ENCODE assay signal across 11 cellular contexts in genomic region chr5:88691945-88692868, GRCh38.
DNase-seq lines count a peak whose midpoint lies in the region; ATAC-seq and TF ChIP-seq lines count a peak whose summit lies in the region.
"Had no signal": no experiment of that assay in that cellular context is flagged by ENCODE, and none has a peak within 500 bp of the region (broad histone marks: within the 10 kb centered on the region; RNA-seq: fewer than 3 reads in every experiment).

No MANE protein-coding gene starts in this region.

- H3K4me3 Mint-ChIP-seq in activated CD4-positive, alpha-beta T cell treated with anti-CD3 and anti-CD28 coated beads, Interleukin-2, amount 10 ng/mL, durations not matched to agents 7 days and 5 days, result no peak overlapping the region
- peak overlapping the region; percentile 67 for H3K4me3 Mint-ChIP-seq in WTC11
- H3K4me3 Mint-ChIP-seq in stimulated activated memory B cell treated with anti-CD40 and anti-IgM and Interleukin-4, amounts not matched to agents 10 μg/mL and 1 μg/mL and 100 μg/mL, for 72 hours, result peak overlapping the region; percentile 51

- no peaks in the 10 kb centered on the region for H3K9me3 Mint-ChIP-seq in activated CD4-positive, alpha-beta T cell treated with anti-CD3 and anti-CD28 coated beads, Interleukin-2, amount 10 ng/mL, durations not matched to agents 7 days and 5 days
- no peaks in the 10 kb centered on the region for H3K9me3 Mint-ChIP-seq in WTC11
- H3K9me3 Mint-ChIP-seq in stimulated activated memory B cell treated with anti-CD40 and anti-IgM and Interleukin-4, amounts not matched to agents 10 μg/mL and 1 μg/mL and 100 μg/mL, for 72 hours, result no peaks in the 10 kb centered on the region

- H3K36me3 ChIP-seq in iPS-18a (ENCODE audit: control insufficient read depth, low read depth, low read length) (no peaks in the 10 kb centered on the region), WERI-Rb-1 (no peaks in the 10 kb centered on the region)

- H3K4me3 ChIP-seq in iPS-18a (ENCODE audit: low read length) (peak overlapping the region; percentile 50), WERI-Rb-1 (ENCODE audit: low read depth, low read length) (no peak overlapping the region)

- no peak overlapping the region for H3K27ac ChIP-seq in iPS-18a (ENCODE audit: low read length)
- no peak overlapping the region for H3K27ac ChIP-seq in WERI-Rb-1

- no peak overlapping the region for H3K9ac ChIP-seq in iPS-18a (ENCODE audit: low read length)

- POLR2A ChIA-PET in activated CD4-positive, alpha-beta T cell treated with anti-CD3 and anti-CD28 coated beads, Interleukin-2, amount 10 ng/mL, durations not matched to agents 7 days and 5 days (lab: Charles Lee), result interaction anchor here (0.6 kb wide), 1 partner anchor 1133 kb away, joined by 4 read pairs; no protein-coding TSS in a partner anchor
- POLR2A ChIA-PET in WTC11 (lab: Charles Lee), result interaction anchor here (0.5 to 1.2 kb wide), 2 partner anchors 17 to 405 kb away, joined by 3 read pairs; no protein-coding TSS in a partner anchor

- DNase-seq in activated CD4-positive, alpha-beta T cell treated with anti-CD3 and anti-CD28 coated beads, Interleukin-2, amount 10 ng/mL, durations not matched to agents 7 days and 5 days, result no peak
- DNase-seq in activated CD4-positive, alpha-beta T cell treated with anti-CD3 and anti-CD28 coated beads for 4 hours, result no peak
- DNase-seq in WTC11 (ENCODE audit: low spot score) (peak; percentile 42), WERI-Rb-1 (no peak), NCI-H2196 treated with DMSO at 0.1 percent for 48 hours (lab: John Stamatoyannopoulos, UW; ENCODE audit: unreplicated experiment) (no peak), NCI-H1694 treated with DMSO at 0.1 percent for 48 hours (lab: John Stamatoyannopoulos, UW) (no peak)
- DNase-seq: activated CD4-positive, alpha-beta T cell treated with anti-CD3 and anti-CD28 coated beads, Interleukin-2, amount 50 U/mL, for 1 hour; cerebellar nuclear complex; NCI-H524 treated with DMSO at 0.1 percent for 48 hours had no signal

- TF ChIP-seq CTCF in WTC11 (IDR thresholded peaks at IDR 0.05) (no peak), WERI-Rb-1 (IDR thresholded peaks at IDR 0.05; ENCODE audit: low read depth, low read length) (no peak)

- peaks cover 9% of the 10 kb centered on the region for H3K4me1 Mint-ChIP-seq in activated CD4-positive, alpha-beta T cell treated with anti-CD3 and anti-CD28 coated beads, Interleukin-2, amount 10 ng/mL, durations not matched to agents 7 days and 5 days
- H3K4me1 Mint-ChIP-seq in WTC11, result peaks cover 82% of the 10 kb centered on the region
- H3K4me1 Mint-ChIP-seq in stimulated activated memory B cell treated with anti-CD40 and anti-IgM and Interleukin-4, amounts not matched to agents 10 μg/mL and 1 μg/mL and 100 μg/mL, for 72 hours, result peaks cover 22% of the 10 kb centered on the region

- H3K36me3 Mint-ChIP-seq in activated CD4-positive, alpha-beta T cell treated with anti-CD3 and anti-CD28 coated beads, Interleukin-2, amount 10 ng/mL, durations not matched to agents 7 days and 5 days (ENCODE audit: low read depth), result peaks cover 4% of the 10 kb centered on the region
- H3K36me3 Mint-ChIP-seq in WTC11, result no peaks in the 10 kb centered on the region
- H3K36me3 Mint-ChIP-seq in stimulated activated memory B cell treated with anti-CD40 and anti-IgM and Interleukin-4, amounts not matched to agents 10 μg/mL and 1 μg/mL and 100 μg/mL, for 72 hours, result no peaks in the 10 kb centered on the region

- peak; percentile 2; the same call in 1 of the 2 replicates for ATAC-seq in WTC11
- ATAC-seq in stimulated activated memory B cell treated with anti-CD40 and anti-IgM and Interleukin-4, amounts not matched to agents 10 μg/mL and 1 μg/mL and 100 μg/mL, for 72 hours, result no peak

- CTCF ChIA-PET in activated CD4-positive, alpha-beta T cell treated with anti-CD3 and anti-CD28 coated beads, Interleukin-2, amount 10 ng/mL, durations not matched to agents 7 days and 5 days (lab: Charles Lee), result interaction anchor here (1.1 to 3.1 kb wide), 6 partner anchors 10 to 911 kb away, joined by 4 to 10 read pairs (median 8); no protein-coding TSS in a partner anchor
- CTCF ChIA-PET in WTC11 (lab: Charles Lee), result interaction anchor here (0.8 to 5.0 kb wide), 16 partner anchors 9 to 911 kb away, joined by 3 to 50 read pairs (median 8); no protein-coding TSS in a partner anchor

- peaks cover 97% of the 10 kb centered on the region for H3K27me3 ChIP-seq in iPS-18a (ENCODE audit: control insufficient read depth, insufficient read depth, low read length)
- H3K27me3 ChIP-seq in WERI-Rb-1 (ENCODE audit: insufficient read depth, low read depth, severe bottlenecking), result no peaks in the 10 kb centered on the region

- peaks cover 49% of the 10 kb centered on the region for H3K4me1 ChIP-seq in iPS-18a (ENCODE audit: control insufficient read depth, low read depth, low read length)

- H3K27ac Mint-ChIP-seq in activated CD4-positive, alpha-beta T cell treated with anti-CD3 and anti-CD28 coated beads, Interleukin-2, amount 10 ng/mL, durations not matched to agents 7 days and 5 days, result peak overlapping the region; percentile 41
- no peak overlapping the region for H3K27ac Mint-ChIP-seq in WTC11
- H3K27ac Mint-ChIP-seq in stimulated activated memory B cell treated with anti-CD40 and anti-IgM and Interleukin-4, amounts not matched to agents 10 μg/mL and 1 μg/mL and 100 μg/mL, for 72 hours, result no peak overlapping the region

- peaks cover 93% of the 10 kb centered on the region for H3K27me3 Mint-ChIP-seq in activated CD4-positive, alpha-beta T cell treated with anti-CD3 and anti-CD28 coated beads, Interleukin-2, amount 10 ng/mL, durations not matched to agents 7 days and 5 days
- H3K27me3 Mint-ChIP-seq in WTC11 (ENCODE audit: low read depth), result peaks cover 96% of the 10 kb centered on the region
- peaks cover 99% of the 10 kb centered on the region for H3K27me3 Mint-ChIP-seq in stimulated activated memory B cell treated with anti-CD40 and anti-IgM and Interleukin-4, amounts not matched to agents 10 μg/mL and 1 μg/mL and 100 μg/mL, for 72 hours

- H3K9me3 ChIP-seq in iPS-18a (ENCODE audit: control insufficient read depth, low read depth, low read length), result no peaks in the 10 kb centered on the region
- no peaks in the 10 kb centered on the region for H3K9me3 ChIP-seq in WERI-Rb-1 (ENCODE audit: severe bottlenecking)

TF ChIP-seq in WTC11, 78 proteins besides CTCF, POLR2A, EP300 and RAD21 (continues in another document):
- TF ChIP-seq, protein P1, sequence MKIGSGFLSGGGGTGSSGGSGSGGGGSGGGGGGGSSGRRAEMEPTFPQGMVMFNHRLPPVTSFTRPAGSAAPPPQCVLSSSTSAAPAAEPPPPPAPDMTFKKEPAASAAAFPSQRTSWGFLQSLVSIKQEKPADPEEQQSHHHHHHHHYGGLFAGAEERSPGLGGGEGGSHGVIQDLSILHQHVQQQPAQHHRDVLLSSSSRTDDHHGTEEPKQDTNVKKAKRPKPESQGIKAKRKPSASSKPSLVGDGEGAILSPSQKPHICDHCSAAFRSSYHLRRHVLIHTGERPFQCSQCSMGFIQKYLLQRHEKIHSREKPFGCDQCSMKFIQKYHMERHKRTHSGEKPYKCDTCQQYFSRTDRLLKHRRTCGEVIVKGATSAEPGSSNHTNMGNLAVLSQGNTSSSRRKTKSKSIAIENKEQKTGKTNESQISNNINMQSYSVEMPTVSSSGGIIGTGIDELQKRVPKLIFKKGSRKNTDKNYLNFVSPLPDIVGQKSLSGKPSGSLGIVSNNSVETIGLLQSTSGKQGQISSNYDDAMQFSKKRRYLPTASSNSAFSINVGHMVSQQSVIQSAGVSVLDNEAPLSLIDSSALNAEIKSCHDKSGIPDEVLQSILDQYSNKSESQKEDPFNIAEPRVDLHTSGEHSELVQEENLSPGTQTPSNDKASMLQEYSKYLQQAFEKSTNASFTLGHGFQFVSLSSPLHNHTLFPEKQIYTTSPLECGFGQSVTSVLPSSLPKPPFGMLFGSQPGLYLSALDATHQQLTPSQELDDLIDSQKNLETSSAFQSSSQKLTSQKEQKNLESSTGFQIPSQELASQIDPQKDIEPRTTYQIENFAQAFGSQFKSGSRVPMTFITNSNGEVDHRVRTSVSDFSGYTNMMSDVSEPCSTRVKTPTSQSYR (CRISPR knock-in tag; IDR thresholded peaks at IDR 0.05), result no peak
- no peak for TF ChIP-seq NR1H2 (CRISPR knock-in tag; IDR thresholded peaks at IDR 0.05)
- TF ChIP-seq ZBTB21 (CRISPR knock-in tag; IDR thresholded peaks at IDR 0.05; ENCODE audit: borderline replicate concordance), result no peak
- no peak for TF ChIP-seq ZNF317 (CRISPR knock-in tag; IDR thresholded peaks at IDR 0.05; ENCODE audit: borderline replicate concordance, low read depth)
- no peak for TF ChIP-seq PREB (CRISPR knock-in tag; IDR thresholded peaks at IDR 0.05; ENCODE audit: borderline replicate concordance)
